2 cellular contexts compared by ENCODE assay signal in the genomic region with DNA sequence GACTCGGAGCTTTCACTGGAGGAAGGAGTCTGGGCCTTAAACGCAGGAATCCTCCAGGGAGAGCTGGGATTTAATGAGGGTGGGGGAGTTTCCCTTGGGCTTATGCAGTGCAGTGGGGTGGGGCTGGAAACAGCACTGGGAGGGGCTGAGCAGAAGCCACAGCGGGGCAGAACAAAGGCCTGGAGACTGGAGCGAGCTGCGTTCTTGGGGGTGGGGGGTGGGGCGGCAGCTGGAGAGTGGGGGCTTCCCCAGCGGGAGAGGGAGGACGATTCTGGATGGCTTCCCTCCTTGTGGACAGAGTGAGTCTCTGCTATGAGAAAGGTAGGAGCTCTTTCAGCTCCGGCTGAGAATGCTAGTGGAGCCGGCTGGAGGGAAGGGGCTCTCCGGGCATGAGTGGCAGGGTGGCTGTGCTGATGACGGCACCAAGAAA.
TF ChIP-seq lines count a peak whose summit lies in the region.

No MANE protein-coding gene starts in this region.

TF ChIP-seq in SK-N-SH, 30 proteins besides CTCF, POLR2A, EP300 and RAD21 (continued from another document):
- TF ChIP-seq, protein P1, sequence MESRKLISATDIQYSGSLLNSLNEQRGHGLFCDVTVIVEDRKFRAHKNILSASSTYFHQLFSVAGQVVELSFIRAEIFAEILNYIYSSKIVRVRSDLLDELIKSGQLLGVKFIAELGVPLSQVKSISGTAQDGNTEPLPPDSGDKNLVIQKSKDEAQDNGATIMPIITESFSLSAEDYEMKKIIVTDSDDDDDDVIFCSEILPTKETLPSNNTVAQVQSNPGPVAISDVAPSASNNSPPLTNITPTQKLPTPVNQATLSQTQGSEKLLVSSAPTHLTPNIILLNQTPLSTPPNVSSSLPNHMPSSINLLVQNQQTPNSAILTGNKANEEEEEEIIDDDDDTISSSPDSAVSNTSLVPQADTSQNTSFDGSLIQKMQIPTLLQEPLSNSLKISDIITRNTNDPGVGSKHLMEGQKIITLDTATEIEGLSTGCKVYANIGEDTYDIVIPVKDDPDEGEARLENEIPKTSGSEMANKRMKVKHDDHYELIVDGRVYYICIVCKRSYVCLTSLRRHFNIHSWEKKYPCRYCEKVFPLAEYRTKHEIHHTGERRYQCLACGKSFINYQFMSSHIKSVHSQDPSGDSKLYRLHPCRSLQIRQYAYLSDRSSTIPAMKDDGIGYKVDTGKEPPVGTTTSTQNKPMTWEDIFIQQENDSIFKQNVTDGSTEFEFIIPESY (IDR thresholded peaks at IDR 0.05; ENCODE audit: borderline replicate concordance, low read depth), result no peak

TF ChIP-seq in SK-N-SH treated with all-trans-retinoic acid at 6 μM for 48 hours, 23 proteins besides CTCF, POLR2A, EP300 and RAD21 (continued from another document):
- TF ChIP-seq, protein P2, sequence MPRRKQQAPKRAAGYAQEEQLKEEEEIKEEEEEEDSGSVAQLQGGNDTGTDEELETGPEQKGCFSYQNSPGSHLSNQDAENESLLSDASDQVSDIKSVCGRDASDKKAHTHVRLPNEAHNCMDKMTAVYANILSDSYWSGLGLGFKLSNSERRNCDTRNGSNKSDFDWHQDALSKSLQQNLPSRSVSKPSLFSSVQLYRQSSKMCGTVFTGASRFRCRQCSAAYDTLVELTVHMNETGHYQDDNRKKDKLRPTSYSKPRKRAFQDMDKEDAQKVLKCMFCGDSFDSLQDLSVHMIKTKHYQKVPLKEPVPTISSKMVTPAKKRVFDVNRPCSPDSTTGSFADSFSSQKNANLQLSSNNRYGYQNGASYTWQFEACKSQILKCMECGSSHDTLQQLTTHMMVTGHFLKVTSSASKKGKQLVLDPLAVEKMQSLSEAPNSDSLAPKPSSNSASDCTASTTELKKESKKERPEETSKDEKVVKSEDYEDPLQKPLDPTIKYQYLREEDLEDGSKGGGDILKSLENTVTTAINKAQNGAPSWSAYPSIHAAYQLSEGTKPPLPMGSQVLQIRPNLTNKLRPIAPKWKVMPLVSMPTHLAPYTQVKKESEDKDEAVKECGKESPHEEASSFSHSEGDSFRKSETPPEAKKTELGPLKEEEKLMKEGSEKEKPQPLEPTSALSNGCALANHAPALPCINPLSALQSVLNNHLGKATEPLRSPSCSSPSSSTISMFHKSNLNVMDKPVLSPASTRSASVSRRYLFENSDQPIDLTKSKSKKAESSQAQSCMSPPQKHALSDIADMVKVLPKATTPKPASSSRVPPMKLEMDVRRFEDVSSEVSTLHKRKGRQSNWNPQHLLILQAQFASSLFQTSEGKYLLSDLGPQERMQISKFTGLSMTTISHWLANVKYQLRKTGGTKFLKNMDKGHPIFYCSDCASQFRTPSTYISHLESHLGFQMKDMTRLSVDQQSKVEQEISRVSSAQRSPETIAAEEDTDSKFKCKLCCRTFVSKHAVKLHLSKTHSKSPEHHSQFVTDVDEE (CRISPR knock-in tag; IDR thresholded peaks at IDR 0.05), result no peak
- TF ChIP-seq ZNF70 (CRISPR knock-in tag; IDR thresholded peaks at IDR 0.05) (no peak), SNAI2 (CRISPR knock-in tag; IDR thresholded peaks at IDR 0.05) (no peak), ZNF8 (CRISPR knock-in tag; IDR thresholded peaks at IDR 0.05) (no peak), ZNF565 (CRISPR knock-in tag; conservative IDR thresholded peaks at IDR 0.05; ENCODE audit: low read depth) (no peak), PPARA (CRISPR knock-in tag; IDR thresholded peaks at IDR 0.05; ENCODE audit: borderline replicate concordance) (no peak)
- TF ChIP-seq, protein P3, sequence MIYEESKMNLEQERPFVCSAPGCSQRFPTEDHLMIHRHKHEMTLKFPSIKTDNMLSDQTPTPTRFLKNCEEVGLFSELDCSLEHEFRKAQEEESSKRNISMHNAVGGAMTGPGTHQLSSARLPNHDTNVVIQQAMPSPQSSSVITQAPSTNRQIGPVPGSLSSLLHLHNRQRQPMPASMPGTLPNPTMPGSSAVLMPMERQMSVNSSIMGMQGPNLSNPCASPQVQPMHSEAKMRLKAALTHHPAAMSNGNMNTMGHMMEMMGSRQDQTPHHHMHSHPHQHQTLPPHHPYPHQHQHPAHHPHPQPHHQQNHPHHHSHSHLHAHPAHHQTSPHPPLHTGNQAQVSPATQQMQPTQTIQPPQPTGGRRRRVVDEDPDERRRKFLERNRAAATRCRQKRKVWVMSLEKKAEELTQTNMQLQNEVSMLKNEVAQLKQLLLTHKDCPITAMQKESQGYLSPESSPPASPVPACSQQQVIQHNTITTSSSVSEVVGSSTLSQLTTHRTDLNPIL (CRISPR knock-in tag; IDR thresholded peaks at IDR 0.05; ENCODE audit: low read depth), result no peak
